ENCODE assay signal across 8 cellular contexts in genomic region chr3:61894988-61895935, GRCh38.
DNase-seq lines count a peak whose midpoint lies in the region; ATAC-seq, FAIRE-seq and TF ChIP-seq lines count a peak whose summit lies in the region.

No MANE protein-coding gene starts in this region.

- H3K36me3 ChIP-seq in RWPE2 (ENCODE audit: low read depth) (no peaks in the 10 kb centered on the region), bronchial epithelial cell (ENCODE audit: control insufficient read depth, insufficient read depth, low read length) (no peaks in the 10 kb centered on the region), lower lobe of right lung (no peaks in the 10 kb centered on the region)

- H3K36me3 Mint-ChIP-seq in stimulated activated effector memory CD8-positive, alpha-beta T cell treated with anti-CD3 and anti-CD28 coated beads, Interleukin-12 subunit alpha, Interleukin-12 subunit beta, amount 100 ng/mL, for 72 hours = no peaks in the 10 kb centered on the region

- H3K4me3 Mint-ChIP-seq in stimulated activated effector memory CD8-positive, alpha-beta T cell treated with anti-CD3 and anti-CD28 coated beads, Interleukin-12 subunit alpha, Interleukin-12 subunit beta, amount 100 ng/mL, for 72 hours = no peak overlapping the region

- peak; percentile 91 for DNase-seq in EL
- DNase-seq in RWPE2 (ENCODE audit: low spot score) = peak; percentile 84
- DNase-seq in bronchial epithelial cell (ENCODE audit: low read depth) = peak; percentile 96
- DNase-seq in lower lobe of right lung = no peak
- DNase-seq in stimulated activated effector memory CD8-positive, alpha-beta T cell treated with anti-CD3 and anti-CD28 coated beads, Interleukin-12 subunit alpha, Interleukin-12 subunit beta, amount 100 ng/mL, for 72 hours (ENCODE audit: low spot score in 2 of 2) = no peak
- no peak for DNase-seq in NCI-H2029 treated with DMSO at 0.1 percent for 48 hours (lab: John Stamatoyannopoulos, UW)

- H3K27me3 ChIP-seq in RWPE2 (ENCODE audit: insufficient read depth, poor library complexity, severe bottlenecking) (no peaks in the 10 kb centered on the region), bronchial epithelial cell (ENCODE audit: control insufficient read depth, insufficient read depth, low read length) (no peaks in the 10 kb centered on the region), lower lobe of right lung (ENCODE audit: low read depth) (no peaks in the 10 kb centered on the region)

- no peak for TF ChIP-seq CTCF in RWPE2 (IDR thresholded peaks at IDR 0.05; ENCODE audit: poor library complexity, severe bottlenecking)
- TF ChIP-seq CTCF in bronchial epithelial cell (IDR thresholded peaks at IDR 0.05; ENCODE audit: insufficient read depth, low read length, severe bottlenecking) = no peak
- TF ChIP-seq CTCF in lower lobe of right lung (IDR thresholded peaks at IDR 0.05) = no peak

- FAIRE-seq in bronchial epithelial cell (lab: Jason Lieb, UNC) = peak; percentile 7

- H3K9me3 ChIP-seq in RWPE2 (ENCODE audit: severe bottlenecking) (no peaks in the 10 kb centered on the region), lower lobe of right lung (no peaks in the 10 kb centered on the region)

- H3K4me1 ChIP-seq in RWPE2 (ENCODE audit: insufficient read depth, poor library complexity, severe bottlenecking) (peaks cover 24% of the 10 kb centered on the region), lower lobe of right lung (peaks cover 21% of the 10 kb centered on the region)

- no peak overlapping the region for H3K4me3 ChIP-seq in RWPE2 (ENCODE audit: severe bottlenecking)
- H3K4me3 ChIP-seq in bronchial epithelial cell (ENCODE audit: low read depth, low read length) = no peak overlapping the region
- H3K4me3 ChIP-seq in lower lobe of right lung = no peak overlapping the region

- H3K9me3 Mint-ChIP-seq in stimulated activated effector memory CD8-positive, alpha-beta T cell treated with anti-CD3 and anti-CD28 coated beads, Interleukin-12 subunit alpha, Interleukin-12 subunit beta, amount 100 ng/mL, for 72 hours = peaks cover 4% of the 10 kb centered on the region

- H3K27ac ChIP-seq in RWPE2 (ENCODE audit: poor library complexity, severe bottlenecking) (peak overlapping the region; percentile 29), lower lobe of right lung (peak overlapping the region; percentile 18)

- ATAC-seq in GM19397 (IDR thresholded peaks at IDR 0.05; ENCODE audit: unreplicated experiment) (peak; percentile 95), HG03342 (IDR thresholded peaks at IDR 0.05; ENCODE audit: unreplicated experiment) (peak; percentile 96), RWPE2 (ENCODE audit: low read depth) (peak; percentile 98), lower lobe of right lung (peak; percentile 72 to 89)
- peak; percentile 71 for ATAC-seq in stimulated activated effector memory CD8-positive, alpha-beta T cell treated with anti-CD3 and anti-CD28 coated beads, Interleukin-12 subunit alpha, Interleukin-12 subunit beta, amount 100 ng/mL, for 72 hours

- intact Hi-C loops in lower lobe of right lung (cut with DNase I) = no loop called here

- H3K4me1 Mint-ChIP-seq in stimulated activated effector memory CD8-positive, alpha-beta T cell treated with anti-CD3 and anti-CD28 coated beads, Interleukin-12 subunit alpha, Interleukin-12 subunit beta, amount 100 ng/mL, for 72 hours = no peaks in the 10 kb centered on the region

- no peak overlapping the region for H3K27ac Mint-ChIP-seq in stimulated activated effector memory CD8-positive, alpha-beta T cell treated with anti-CD3 and anti-CD28 coated beads, Interleukin-12 subunit alpha, Interleukin-12 subunit beta, amount 100 ng/mL, for 72 hours

Comparison
In these comparisons a context has a peak if more than half of its experiments do, and no peak if none do; other contexts are left out.
1. DNase-seq: peak in EL (single experiment), RWPE2 (single experiment) and bronchial epithelial cell (single experiment); none in lower lobe of right lung (single experiment), stimulated activated effector memory CD8-positive, alpha-beta T cell treated with anti-CD3 and anti-CD28 coated beads, Interleukin-12 subunit alpha, Interleukin-12 subunit beta, amount 100 ng/mL, for 72 hours (0 of 2) and NCI-H2029 treated with DMSO at 0.1 percent for 48 hours (single experiment).
2. Peak in every context shown above with its lines, with median percentiles within 50 percentile points of each other: ATAC-seq.